Comparison of ENCODE assay signal across 8 cellular contexts in genomic region chr5:4700082-4700481, GRCh38.
DNase-seq lines count a peak whose midpoint lies in the region; ATAC-seq, FAIRE-seq and TF ChIP-seq lines count a peak whose summit lies in the region.

No MANE protein-coding gene starts in this region.

- no peak overlapping the region for H4K91ac ChIP-seq in H1 (replicated peaks; ENCODE audit: insufficient read length, low read length)

- TF ChIP-seq RAD21 in H1 (IDR thresholded peaks at IDR 0.05 in 1 of 2, conservative IDR thresholded peaks at IDR 0.05 in 1 of 2; ENCODE audit: low read depth in 2 of 2, low read length in 2 of 2): peak; percentile 94 to 96

- no peak overlapping the region for H2AK5ac ChIP-seq in H1 (ENCODE audit: low read depth, low read length)

- no peak overlapping the region for H3K27ac Mint-ChIP-seq in T-helper 17 cell

- H3K27ac ChIP-seq in ACC112 (ENCODE audit: low read depth, low read length) (no peak overlapping the region), H1 (ENCODE audit: low read depth, low read length) (no peak overlapping the region), ovary (no peak overlapping the region)

- no peaks in the 10 kb centered on the region for H3K4me1 ChIP-seq in ACC112 (ENCODE audit: control insufficient read depth, insufficient read depth, low read length, unreplicated experiment)
- no peaks in the 10 kb centered on the region for H3K4me1 ChIP-seq in H1 (replicated peaks in 1 of 4; ENCODE audit: control insufficient read depth in 3 of 4, insufficient read depth in 4 of 4, low read length in 3 of 4)
- H3K4me1 ChIP-seq in ovary (ENCODE audit: insufficient read depth): no peaks in the 10 kb centered on the region

- H3K23ac ChIP-seq in H1 (ENCODE audit: insufficient read length): no peak overlapping the region

- no peak for ATAC-seq in T-helper 17 cell

- H4K5ac ChIP-seq in H1 (ENCODE audit: insufficient read length, low read depth, low read length): no peak overlapping the region

- no peaks in the 10 kb centered on the region for H3K27me3 ChIP-seq in ACC112 (ENCODE audit: insufficient read depth, low read length)
- no peaks in the 10 kb centered on the region for H3K27me3 ChIP-seq in H1 (replicated peaks in 1 of 4; ENCODE audit: control insufficient read depth in 3 of 4, extremely low read depth in 1 of 4, insufficient read depth in 3 of 4, low read length in 3 of 4)
- H3K27me3 ChIP-seq in ovary: no peaks in the 10 kb centered on the region

- no peak overlapping the region for H3K9ac ChIP-seq in H1 (replicated peaks in 1 of 4; ENCODE audit: extremely low read depth in 1 of 4, low read depth in 3 of 4, low read length in 3 of 4)

- H3K79me1 ChIP-seq in H1 (ENCODE audit: low read depth, low read length): no peaks in the 10 kb centered on the region

- H2BK12ac ChIP-seq in H1 (ENCODE audit: low read depth, low read length): no peak overlapping the region

- CTCF ChIA-PET in H1 (lab: Charles Lee; ENCODE audit: partially characterized antibody): interaction anchor here (0.6 to 2.2 kb wide), 18 partner anchors 8 to 1967 kb away, joined by 3 to 11 read pairs (median 4); no protein-coding TSS in a partner anchor

- TF ChIP-seq POLR2A in H54 (IDR thresholded peaks at IDR 0.05; ENCODE audit: low read depth, low read length): no peak
- TF ChIP-seq POLR2A in H1 (IDR thresholded peaks at IDR 0.05; ENCODE audit: control extremely low read depth in 1 of 2, low read depth in 2 of 2, low read length in 2 of 2): no peak
- TF ChIP-seq POLR2A in ovary (IDR thresholded peaks at IDR 0.05): no peak

- no peaks in the 10 kb centered on the region for H3K23me2 ChIP-seq in H1 (ENCODE audit: low read depth, low read length)

- DNase-seq in H54 (ENCODE audit: insufficient read length, low spot score) (peak; percentile 19), NCI-H748 treated with DMSO at 0.1 percent for 48 hours (lab: John Stamatoyannopoulos, UW) (peak; percentile 98), H1 (ENCODE audit: low read depth in 1 of 2, low spot score in 2 of 2) (peak; percentile 25 to 82), nucleus accumbens (lab: John Stamatoyannopoulos, UW) (peak in 45 of 56 donors; percentile 2 to 84 (median 33)), ovary (no peak), T-helper 17 cell (no peak), GM19238 (ENCODE audit: insufficient read length, low spot score) (no peak)

- no peak overlapping the region for H3K4ac ChIP-seq in H1 (replicated peaks; ENCODE audit: insufficient read length, low read depth, low read length)

- H3K79me2 ChIP-seq in ACC112 (ENCODE audit: control insufficient read depth, insufficient read depth, low read length, unreplicated experiment): no peaks in the 10 kb centered on the region
- no peaks in the 10 kb centered on the region for H3K79me2 ChIP-seq in H1 (ENCODE audit: control insufficient read depth in 1 of 2, insufficient read depth in 2 of 2, low read length in 2 of 2)

- TF ChIP-seq EP300 in H1 (IDR thresholded peaks at IDR 0.05; ENCODE audit: borderline replicate concordance in 1 of 2, low read depth in 2 of 2, low read length in 2 of 2) (no peak), ovary (IDR thresholded peaks at IDR 0.05) (no peak)

- WGBS in H1 (ENCODE audit: extremely low coverage in 1 of 2, insufficient coverage in 1 of 2, insufficient read length in 1 of 2, insufficient replicate concordance in 2 of 2, low coverage in 1 of 2, low lambda C conversion rate in 2 of 2, missing lambda C conversion rate in 1 of 2), 2 experiments: 69% methylated on average over 6 of the region's 6 CpGs; no CpG with 5 or more reads in 1 of the 2 experiments
- 30 to 32% (median 31%) methylated on average over 6 of the region's 6 CpGs for WGBS in ovary, 3 donors

- peak overlapping the region; percentile 53 for H2AFZ ChIP-seq in ACC112 (ENCODE audit: low read length, unreplicated experiment)
- H2AFZ ChIP-seq in H1 (ENCODE audit: low read length): no peak overlapping the region

- no peak overlapping the region for H2BK5ac ChIP-seq in H1 (ENCODE audit: low read depth, low read length)

- TF ChIP-seq CTCF in H1 (IDR thresholded peaks at IDR 0.05; ENCODE audit: control extremely low read depth in 1 of 3, insufficient read depth in 1 of 3, low read depth in 1 of 3, low read length in 3 of 3) (peak; percentile 80 to 92 (median 83)), ovary (IDR thresholded peaks at IDR 0.05) (no peak)

- H4K20me1 ChIP-seq in H1 (replicated peaks in 1 of 2; ENCODE audit: control insufficient read depth in 1 of 2, insufficient read depth in 2 of 2, low read length in 2 of 2): no peaks in the 10 kb centered on the region

- no peak overlapping the region for H4K8ac ChIP-seq in H1 (ENCODE audit: extremely low read depth, insufficient read depth, low read length)

- no peak overlapping the region for H2BK20ac ChIP-seq in H1 (ENCODE audit: low read length)

- H3K14ac ChIP-seq in H1 (ENCODE audit: insufficient read length): no peak overlapping the region

- no peak overlapping the region for H2BK120ac ChIP-seq in H1 (replicated peaks; ENCODE audit: low read depth, low read length)

- H3K27me3 Mint-ChIP-seq in T-helper 17 cell: no peaks in the 10 kb centered on the region

- H3K36me3 Mint-ChIP-seq in T-helper 17 cell (ENCODE audit: low read depth): no peaks in the 10 kb centered on the region

- H3K18ac ChIP-seq in H1 (ENCODE audit: extremely low read depth, low read length): no peak overlapping the region

- no peak overlapping the region for H3K56ac ChIP-seq in H1 (replicated peaks; ENCODE audit: insufficient read length, low read depth, low read length)

- no peaks in the 10 kb centered on the region for H3K36me3 ChIP-seq in ACC112 (ENCODE audit: insufficient read depth, low read length)
- no peaks in the 10 kb centered on the region for H3K36me3 ChIP-seq in H1 (ENCODE audit: control insufficient read depth in 2 of 4, insufficient read depth in 4 of 4, low read length in 3 of 4)
- H3K36me3 ChIP-seq in ovary: no peaks in the 10 kb centered on the region

- POLR2A ChIA-PET in H1 (lab: Charles Lee; ENCODE audit: partially characterized antibody): no interaction called here

- no peak overlapping the region for H3K4me2 ChIP-seq in H1 (ENCODE audit: insufficient read depth in 1 of 2, low read depth in 2 of 2, low read length in 2 of 2)

- 0 out of 2 replicates have a peak overlapping the region, but pooled peaks have one; percentile 33 for H3K4me3 ChIP-seq in ACC112 (ENCODE audit: low read depth, low read length)
- H3K4me3 ChIP-seq in H1 (ENCODE audit: extremely low read depth in 1 of 4, insufficient read depth in 2 of 4, low read depth in 3 of 4, low read length in 4 of 4): no peak overlapping the region
- no peak overlapping the region for H3K4me3 ChIP-seq in ovary

- H2BK15ac ChIP-seq in H1 (ENCODE audit: low read length): no peak overlapping the region

- H3K4me1 Mint-ChIP-seq in T-helper 17 cell: no peaks in the 10 kb centered on the region

- no peak overlapping the region for H3K4me3 Mint-ChIP-seq in T-helper 17 cell

- no peaks in the 10 kb centered on the region for H3K9me3 ChIP-seq in H1 (ENCODE audit: insufficient read depth in 2 of 2, low read depth in 1 of 2, low read length in 1 of 2)
- H3K9me3 ChIP-seq in ovary: no peaks in the 10 kb centered on the region
- H3K9me3 ChIP-seq in T-helper 17 cell (ENCODE audit: control insufficient read depth, low read length, poor library complexity, severe bottlenecking): no peaks in the 10 kb centered on the region

- peak; percentile 96 for FAIRE-seq in H54 (lab: Jason Lieb, UNC)
- FAIRE-seq in H1 (lab: Jason Lieb, UNC): peak; percentile 68

- intact Hi-C loops in ovary (cut with DNase I): no loop called here

TF ChIP-seq in H1, 55 proteins besides CTCF, POLR2A, EP300 and RAD21:
- TF ChIP-seq SUZ12 (IDR thresholded peaks at IDR 0.05; ENCODE audit: low read length): no peak
- TF ChIP-seq YY1 (IDR thresholded peaks at IDR 0.05; ENCODE audit: low read depth, low read length): no peak
- no peak for TF ChIP-seq POLR2AphosphoS5 (IDR thresholded peaks at IDR 0.05; ENCODE audit: low read depth, low read length)
- no peak for TF ChIP-seq TAF1 (IDR thresholded peaks at IDR 0.05; ENCODE audit: low read depth, low read length)
- TF ChIP-seq MAX (IDR thresholded peaks at IDR 0.05): 0 out of 2 replicates have a peak, but pooled peaks have one; percentile 13
- no peak for TF ChIP-seq CHD1 (IDR thresholded peaks at IDR 0.05; ENCODE audit: low read depth, low read length)
- no peak for TF ChIP-seq TAF7 (optimal IDR thresholded peaks at IDR 0.05; ENCODE audit: borderline replicate concordance, low read depth, low read length)
- TF ChIP-seq TEAD4 (IDR thresholded peaks at IDR 0.05; ENCODE audit: low read depth, low read length): 0 out of 2 replicates have a peak, but pooled peaks have one; percentile 35
- no peak for TF ChIP-seq JUND (IDR thresholded peaks at IDR 0.05; ENCODE audit: low read length)
- no peak for TF ChIP-seq TCF12 (IDR thresholded peaks at IDR 0.05; ENCODE audit: low read depth, low read length)
- no peak for TF ChIP-seq CREB1 (IDR thresholded peaks at IDR 0.05)

Comparison
In these comparisons a context has a peak if more than half of its experiments do, and no peak if none do; other contexts are left out.
1. DNase-seq: peak in H54 (single experiment), NCI-H748 treated with DMSO at 0.1 percent for 48 hours (single experiment), H1 (2 of 2) and nucleus accumbens (45 of 56); none in ovary (0 of 5), T-helper 17 cell (0 of 3) and GM19238 (single experiment).
2. CTCF ChIP-seq: peak in H1 (3 of 3); none in ovary (0 of 3).